Comparison of ENCODE assay signal across 23 cellular contexts in genomic region chr7:33732462-33732861, GRCh38.
DNase-seq lines count a peak whose midpoint lies in the region; TF ChIP-seq lines count a peak whose summit lies in the region.
"Had no signal": no experiment of that assay in that cellular context is flagged by ENCODE, and none has a peak within 500 bp of the region (broad histone marks: within the 10 kb centered on the region; RNA-seq: fewer than 3 reads in every experiment).

No MANE protein-coding gene starts in this region.

- H3K9me3 Mint-ChIP-seq in Caco-2 (ENCODE audit: unreplicated experiment) (peaks cover 18% of the 10 kb centered on the region), neural progenitor cell (no peaks in the 10 kb centered on the region)
- peaks cover 3% of the 10 kb centered on the region for H3K9me3 Mint-ChIP-seq in activated naive CD8-positive, alpha-beta T cell treated with anti-CD3 and anti-CD28 coated beads for 36 hours
- H3K9me3 Mint-ChIP-seq: CD4-positive, alpha-beta T cell; H9; HFFc6 had no signal

- H3K9ac ChIP-seq in liver (ENCODE audit: low read depth in 1 of 2, low read length in 2 of 2) (no peak overlapping the region), neural progenitor cell (no peak overlapping the region)
- H3K9ac ChIP-seq: BLaER1 treated with 17β-estradiol and CSF1 and Interleukin-3, amounts not matched to agents 10 nM and 100 nM had no signal

- no peak overlapping the region for H3K4me2 ChIP-seq in neural progenitor cell
- H3K4me2 ChIP-seq: A549; BLaER1 treated with 17β-estradiol and CSF1 and Interleukin-3, amounts not matched to agents 10 nM and 100 nM; GM23338 had no signal

- H3K27ac ChIP-seq in liver (ENCODE audit: low read depth in 1 of 2, low read length in 2 of 2): no peak overlapping the region
- no peak overlapping the region for H3K27ac ChIP-seq in neural progenitor cell
- H3K27ac ChIP-seq: A549; BLaER1 treated with 17β-estradiol and CSF1 and Interleukin-3, amounts not matched to agents 10 nM and 100 nM had no signal

- H3K36me3 Mint-ChIP-seq in Caco-2 (ENCODE audit: insufficient read depth, unreplicated experiment): no peaks in the 10 kb centered on the region
- H3K36me3 Mint-ChIP-seq in neural progenitor cell: no peaks in the 10 kb centered on the region
- peaks cover 5% of the 10 kb centered on the region for H3K36me3 Mint-ChIP-seq in activated naive CD8-positive, alpha-beta T cell treated with anti-CD3 and anti-CD28 coated beads for 36 hours
- H3K36me3 Mint-ChIP-seq: CD14-positive monocyte had no signal

- H3K4me3 ChIP-seq in Caco-2 (ENCODE audit: low read depth, low read length) (no peak overlapping the region), liver (ENCODE audit: low read depth in 1 of 3, low read length in 3 of 3) (no peak overlapping the region), neural progenitor cell (no peak overlapping the region)
- H3K4me3 ChIP-seq: A549; BLaER1 treated with 17β-estradiol and CSF1 and Interleukin-3, amounts not matched to agents 10 nM and 100 nM; GM12878; GM23338 had no signal

- CTCF ChIA-PET in Caco-2 (lab: Charles Lee): no interaction called here

- no peaks in the 10 kb centered on the region for H3K79me2 ChIP-seq in neural progenitor cell (ENCODE audit: low read depth)

- H4K20me1 ChIP-seq in neural progenitor cell (ENCODE audit: low read depth): no peaks in the 10 kb centered on the region
- H4K20me1 ChIP-seq: BLaER1 treated with 17β-estradiol and CSF1 and Interleukin-3, amounts not matched to agents 10 nM and 100 nM had no signal

- H3K27me3 ChIP-seq in Caco-2 (replicated peaks; ENCODE audit: control insufficient read depth, insufficient read depth, low read length): no peaks in the 10 kb centered on the region
- no peaks in the 10 kb centered on the region for H3K27me3 ChIP-seq in liver (ENCODE audit: control insufficient read depth in 4 of 4, insufficient read depth in 4 of 4, low read length in 3 of 4)
- no peaks in the 10 kb centered on the region for H3K27me3 ChIP-seq in neural progenitor cell
- H3K27me3 ChIP-seq: BE2C; BLaER1 treated with 17β-estradiol and CSF1 and Interleukin-3, amounts not matched to agents 10 nM and 100 nM had no signal

- H3K9me3 ChIP-seq in Caco-2 (no peaks in the 10 kb centered on the region), liver (ENCODE audit: control insufficient read depth in 4 of 4, low read length in 3 of 4) (no peaks in the 10 kb centered on the region), neural progenitor cell (ENCODE audit: low read depth) (no peaks in the 10 kb centered on the region)
- H3K9me3 ChIP-seq: A549, BE2C had no signal

- H3K36me3 ChIP-seq in Caco-2 (ENCODE audit: control insufficient read depth, insufficient read depth, low read length): no peaks in the 10 kb centered on the region
- no peaks in the 10 kb centered on the region for H3K36me3 ChIP-seq in liver (ENCODE audit: control insufficient read depth in 4 of 4, insufficient read depth in 3 of 4, low read depth in 1 of 4, low read length in 3 of 4)
- no peaks in the 10 kb centered on the region for H3K36me3 ChIP-seq in neural progenitor cell
- H3K36me3 ChIP-seq: BE2C; BLaER1 treated with 17β-estradiol and CSF1 and Interleukin-3, amounts not matched to agents 10 nM and 100 nM had no signal

- BruUV-seq in Caco-2 (replicated peaks; lab: Mats Ljungman, UMichigan): no TSS peak

- 45% methylated on average over 2 of the region's 2 CpGs for WGBS in liver

- no peaks in the 10 kb centered on the region for H3K27me3 Mint-ChIP-seq in Caco-2 (ENCODE audit: insufficient read depth, unreplicated experiment)
- peaks cover 3% of the 10 kb centered on the region for H3K27me3 Mint-ChIP-seq in neural progenitor cell (ENCODE audit: insufficient read depth, low read depth)
- H3K27me3 Mint-ChIP-seq in activated naive CD8-positive, alpha-beta T cell treated with anti-CD3 and anti-CD28 coated beads for 36 hours: no peaks in the 10 kb centered on the region
- H3K27me3 Mint-ChIP-seq: CD4-positive, alpha-beta T cell had no signal

- H3K4me3 Mint-ChIP-seq in Caco-2 (ENCODE audit: unreplicated experiment) (no peak overlapping the region), neural progenitor cell (no peak overlapping the region)
- H3K4me3 Mint-ChIP-seq in activated naive CD8-positive, alpha-beta T cell treated with anti-CD3 and anti-CD28 coated beads for 36 hours: no peak overlapping the region
- H3K4me3 Mint-ChIP-seq: CD14-positive monocyte; CD4-positive, alpha-beta T cell; GM23338; H9; HFFc6 had no signal

- POLR2A ChIA-PET in Caco-2 (lab: Charles Lee): no interaction called here

- no peak for TF ChIP-seq CTCF in Caco-2 (IDR thresholded peaks at IDR 0.05; ENCODE audit: insufficient read depth in 1 of 2, low read depth in 1 of 2, low read length in 1 of 2, severe bottlenecking in 1 of 2, unreplicated experiment in 1 of 2)
- TF ChIP-seq CTCF in liver (IDR thresholded peaks at IDR 0.05; ENCODE audit: low read depth, low read length, missing input control): no peak
- TF ChIP-seq CTCF in neural progenitor cell (IDR thresholded peaks at IDR 0.05): no peak

- H3K4me1 ChIP-seq in Caco-2: peaks cover 8% of the 10 kb centered on the region
- no peaks in the 10 kb centered on the region for H3K4me1 ChIP-seq in liver (ENCODE audit: control insufficient read depth in 4 of 4, insufficient read depth in 4 of 4, low read length in 3 of 4)
- peaks cover 8% of the 10 kb centered on the region for H3K4me1 ChIP-seq in neural progenitor cell
- H3K4me1 ChIP-seq: A549, BE2C had no signal

- H3F3A ChIP-seq in neural progenitor cell (ENCODE audit: low read depth): no peaks in the 10 kb centered on the region

- TF ChIP-seq RAD21 in liver (IDR thresholded peaks at IDR 0.05): no peak

- intact Hi-C loops in Caco-2 (cut with micrococcal nuclease; ENCODE audit: unreplicated experiment): no loop called here

- H2AFZ ChIP-seq in neural progenitor cell (replicated peaks): no peak overlapping the region
- H2AFZ ChIP-seq: GM23338 had no signal

- H3K27ac Mint-ChIP-seq in Caco-2 (ENCODE audit: unreplicated experiment) (peak overlapping the region; percentile 63), neural progenitor cell (peak overlapping the region; percentile 63)
- no peak overlapping the region for H3K27ac Mint-ChIP-seq in activated naive CD8-positive, alpha-beta T cell treated with anti-CD3 and anti-CD28 coated beads for 36 hours
- H3K27ac Mint-ChIP-seq: CD14-positive monocyte; CD4-positive, alpha-beta T cell; GM23338; HFFc6 had no signal

- DNase-seq in Caco-2 (no peak), kidney tubule cell (ENCODE audit: low spot score) (peak; percentile 5), neural progenitor cell (ENCODE audit: low spot score) (no peak), COLO668 (lab: John Stamatoyannopoulos, UW; ENCODE audit: unreplicated experiment) (no peak), UCSD-AML1 (lab: John Stamatoyannopoulos, UW; ENCODE audit: unreplicated experiment) (no peak)
- no peak for DNase-seq in activated naive CD8-positive, alpha-beta T cell treated with anti-CD3 and anti-CD28 coated beads for 36 hours
- DNase-seq: 8988T; ACHN; AML-193; BE2C; CD4-positive, alpha-beta T cell; DMS 273 treated with DMSO at 0.1 percent for 48 hours; DMS79; EL; GDM1; H9; HFFc6 had no signal

- H3K4me1 Mint-ChIP-seq in Caco-2 (ENCODE audit: low read depth, unreplicated experiment) (peaks cover 8% of the 10 kb centered on the region), neural progenitor cell (peaks cover 1% of the 10 kb centered on the region)
- no peaks in the 10 kb centered on the region for H3K4me1 Mint-ChIP-seq in activated naive CD8-positive, alpha-beta T cell treated with anti-CD3 and anti-CD28 coated beads for 36 hours
- H3K4me1 Mint-ChIP-seq: CD14-positive monocyte had no signal

TF ChIP-seq in liver, 16 proteins besides CTCF, POLR2A, EP300 and RAD21 (continues in another document):
- TF ChIP-seq RXRA (IDR thresholded peaks at IDR 0.05): peak in 1 of 2 donors; percentile 4
- no peak for TF ChIP-seq REST (IDR thresholded peaks at IDR 0.05)
- no peak for TF ChIP-seq ZBTB33 (IDR thresholded peaks at IDR 0.05)
